In genomic region chr12:46494424-46494823, GRCh38 we compare ENCODE assay signal across 1 cellular context.
TF ChIP-seq lines count a peak whose summit lies in the region.

No MANE protein-coding gene starts in this region.

TF ChIP-seq in HepG2, 621 proteins besides CTCF, POLR2A, EP300 and RAD21 (continued from another document and continues in another):
- TF ChIP-seq BCLAF1 (IDR thresholded peaks at IDR 0.05) = no peak
- TF ChIP-seq SALL1 (CRISPR knock-in tag; IDR thresholded peaks at IDR 0.05) = no peak
- TF ChIP-seq, protein P1, sequence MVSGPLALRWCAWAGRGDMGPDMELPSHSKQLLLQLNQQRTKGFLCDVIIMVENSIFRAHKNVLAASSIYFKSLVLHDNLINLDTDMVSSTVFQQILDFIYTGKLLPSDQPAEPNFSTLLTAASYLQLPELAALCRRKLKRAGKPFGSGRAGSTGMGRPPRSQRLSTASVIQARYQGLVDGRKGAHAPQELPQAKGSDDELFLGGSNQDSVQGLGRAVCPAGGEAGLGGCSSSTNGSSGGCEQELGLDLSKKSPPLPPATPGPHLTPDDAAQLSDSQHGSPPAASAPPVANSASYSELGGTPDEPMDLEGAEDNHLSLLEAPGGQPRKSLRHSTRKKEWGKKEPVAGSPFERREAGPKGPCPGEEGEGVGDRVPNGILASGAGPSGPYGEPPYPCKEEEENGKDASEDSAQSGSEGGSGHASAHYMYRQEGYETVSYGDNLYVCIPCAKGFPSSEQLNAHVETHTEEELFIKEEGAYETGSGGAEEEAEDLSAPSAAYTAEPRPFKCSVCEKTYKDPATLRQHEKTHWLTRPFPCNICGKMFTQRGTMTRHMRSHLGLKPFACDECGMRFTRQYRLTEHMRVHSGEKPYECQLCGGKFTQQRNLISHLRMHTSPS (CRISPR knock-in tag; IDR thresholded peaks at IDR 0.05; ENCODE audit: low read depth) = no peak
- TF ChIP-seq PAF1 (CRISPR knock-in tag; IDR thresholded peaks at IDR 0.05) = no peak
- no peak for TF ChIP-seq NR3C1 (CRISPR knock-in tag; IDR thresholded peaks at IDR 0.05)
- no peak for TF ChIP-seq GMEB2 (CRISPR knock-in tag; IDR thresholded peaks at IDR 0.05; ENCODE audit: low read depth)
- no peak for TF ChIP-seq FOXK1 (CRISPR knock-in tag; IDR thresholded peaks at IDR 0.05; ENCODE audit: borderline replicate concordance, low read depth)
- no peak for TF ChIP-seq SIN3A (IDR thresholded peaks at IDR 0.05; ENCODE audit: borderline replicate concordance, low read depth, low read length)
- TF ChIP-seq E2F2 (CRISPR knock-in tag; IDR thresholded peaks at IDR 0.05; ENCODE audit: borderline replicate concordance) = no peak
- no peak for TF ChIP-seq IRF2 (CRISPR knock-in tag; IDR thresholded peaks at IDR 0.05)
- TF ChIP-seq ZNF253 (CRISPR knock-in tag; IDR thresholded peaks at IDR 0.05; ENCODE audit: borderline replicate concordance) = no peak
- TF ChIP-seq JUND (CRISPR knock-in tag; IDR thresholded peaks at IDR 0.05) = no peak
- no peak for TF ChIP-seq ZNF230 (CRISPR knock-in tag; IDR thresholded peaks at IDR 0.05)
- TF ChIP-seq, protein P2, sequence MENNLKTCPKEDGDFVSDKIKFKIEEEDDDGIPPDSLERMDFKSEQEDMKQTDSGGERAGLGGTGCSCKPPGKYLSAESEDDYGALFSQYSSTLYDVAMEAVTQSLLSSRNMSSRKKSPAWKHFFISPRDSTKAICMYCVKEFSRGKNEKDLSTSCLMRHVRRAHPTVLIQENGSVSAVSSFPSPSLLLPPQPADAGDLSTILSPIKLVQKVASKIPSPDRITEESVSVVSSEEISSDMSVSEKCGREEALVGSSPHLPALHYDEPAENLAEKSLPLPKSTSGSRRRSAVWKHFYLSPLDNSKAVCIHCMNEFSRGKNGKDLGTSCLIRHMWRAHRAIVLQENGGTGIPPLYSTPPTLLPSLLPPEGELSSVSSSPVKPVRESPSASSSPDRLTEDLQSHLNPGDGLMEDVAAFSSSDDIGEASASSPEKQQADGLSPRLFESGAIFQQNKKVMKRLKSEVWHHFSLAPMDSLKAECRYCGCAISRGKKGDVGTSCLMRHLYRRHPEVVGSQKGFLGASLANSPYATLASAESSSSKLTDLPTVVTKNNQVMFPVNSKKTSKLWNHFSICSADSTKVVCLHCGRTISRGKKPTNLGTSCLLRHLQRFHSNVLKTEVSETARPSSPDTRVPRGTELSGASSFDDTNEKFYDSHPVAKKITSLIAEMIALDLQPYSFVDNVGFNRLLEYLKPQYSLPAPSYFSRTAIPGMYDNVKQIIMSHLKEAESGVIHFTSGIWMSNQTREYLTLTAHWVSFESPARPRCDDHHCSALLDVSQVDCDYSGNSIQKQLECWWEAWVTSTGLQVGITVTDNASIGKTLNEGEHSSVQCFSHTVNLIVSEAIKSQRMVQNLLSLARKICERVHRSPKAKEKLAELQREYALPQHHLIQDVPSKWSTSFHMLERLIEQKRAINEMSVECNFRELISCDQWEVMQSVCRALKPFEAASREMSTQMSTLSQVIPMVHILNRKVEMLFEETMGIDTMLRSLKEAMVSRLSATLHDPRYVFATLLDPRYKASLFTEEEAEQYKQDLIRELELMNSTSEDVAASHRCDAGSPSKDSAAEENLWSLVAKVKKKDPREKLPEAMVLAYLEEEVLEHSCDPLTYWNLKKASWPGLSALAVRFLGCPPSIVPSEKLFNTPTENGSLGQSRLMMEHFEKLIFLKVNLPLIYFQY (CRISPR knock-in tag; IDR thresholded peaks at IDR 0.05; ENCODE audit: borderline replicate concordance) = no peak
- TF ChIP-seq ZBTB7A (CRISPR knock-in tag; IDR thresholded peaks at IDR 0.05) = no peak
- TF ChIP-seq ATF1 (CRISPR knock-in tag; IDR thresholded peaks at IDR 0.05) = no peak; the same call in 1 of the 2 replicates
- TF ChIP-seq, protein P3, sequence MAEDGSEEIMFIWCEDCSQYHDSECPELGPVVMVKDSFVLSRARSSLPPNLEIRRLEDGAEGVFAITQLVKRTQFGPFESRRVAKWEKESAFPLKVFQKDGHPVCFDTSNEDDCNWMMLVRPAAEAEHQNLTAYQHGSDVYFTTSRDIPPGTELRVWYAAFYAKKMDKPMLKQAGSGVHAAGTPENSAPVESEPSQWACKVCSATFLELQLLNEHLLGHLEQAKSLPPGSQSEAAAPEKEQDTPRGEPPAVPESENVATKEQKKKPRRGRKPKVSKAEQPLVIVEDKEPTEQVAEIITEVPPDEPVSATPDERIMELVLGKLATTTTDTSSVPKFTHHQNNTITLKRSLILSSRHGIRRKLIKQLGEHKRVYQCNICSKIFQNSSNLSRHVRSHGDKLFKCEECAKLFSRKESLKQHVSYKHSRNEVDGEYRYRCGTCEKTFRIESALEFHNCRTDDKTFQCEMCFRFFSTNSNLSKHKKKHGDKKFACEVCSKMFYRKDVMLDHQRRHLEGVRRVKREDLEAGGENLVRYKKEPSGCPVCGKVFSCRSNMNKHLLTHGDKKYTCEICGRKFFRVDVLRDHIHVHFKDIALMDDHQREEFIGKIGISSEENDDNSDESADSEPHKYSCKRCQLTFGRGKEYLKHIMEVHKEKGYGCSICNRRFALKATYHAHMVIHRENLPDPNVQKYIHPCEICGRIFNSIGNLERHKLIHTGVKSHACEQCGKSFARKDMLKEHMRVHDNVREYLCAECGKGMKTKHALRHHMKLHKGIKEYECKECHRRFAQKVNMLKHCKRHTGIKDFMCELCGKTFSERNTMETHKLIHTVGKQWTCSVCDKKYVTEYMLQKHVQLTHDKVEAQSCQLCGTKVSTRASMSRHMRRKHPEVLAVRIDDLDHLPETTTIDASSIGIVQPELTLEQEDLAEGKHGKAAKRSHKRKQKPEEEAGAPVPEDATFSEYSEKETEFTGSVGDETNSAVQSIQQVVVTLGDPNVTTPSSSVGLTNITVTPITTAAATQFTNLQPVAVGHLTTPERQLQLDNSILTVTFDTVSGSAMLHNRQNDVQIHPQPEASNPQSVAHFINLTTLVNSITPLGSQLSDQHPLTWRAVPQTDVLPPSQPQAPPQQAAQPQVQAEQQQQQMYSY (CRISPR knock-in tag; IDR thresholded peaks at IDR 0.05) = no peak
- no peak for TF ChIP-seq ZNF773 (CRISPR knock-in tag; IDR thresholded peaks at IDR 0.05; ENCODE audit: borderline replicate concordance)
- TF ChIP-seq HOXA5 (CRISPR knock-in tag; IDR thresholded peaks at IDR 0.05) = no peak
- no peak for TF ChIP-seq PCBP2 (optimal IDR thresholded peaks at IDR 0.05; ENCODE audit: low read depth, low read length, poor library complexity, severe bottlenecking)
- no peak for TF ChIP-seq RBAK (CRISPR knock-in tag; IDR thresholded peaks at IDR 0.05)
- TF ChIP-seq ZNF790 (CRISPR knock-in tag; IDR thresholded peaks at IDR 0.05; ENCODE audit: borderline replicate concordance) = no peak
- TF ChIP-seq SMARCE1 (IDR thresholded peaks at IDR 0.05; ENCODE audit: borderline replicate concordance) = no peak
- TF ChIP-seq ZNF891 (CRISPR knock-in tag; IDR thresholded peaks at IDR 0.05) = no peak
- no peak for TF ChIP-seq ZNF768 (CRISPR knock-in tag; IDR thresholded peaks at IDR 0.05)
- TF ChIP-seq RBM22 (optimal IDR thresholded peaks at IDR 0.05; ENCODE audit: low read length) = no peak
- TF ChIP-seq MAX (IDR thresholded peaks at IDR 0.05) = no peak
- no peak for TF ChIP-seq SNAPC4 (CRISPR knock-in tag; IDR thresholded peaks at IDR 0.05)
- TF ChIP-seq SRF (IDR thresholded peaks at IDR 0.05; ENCODE audit: low read depth, low read length) = no peak
- TF ChIP-seq, protein P4, sequence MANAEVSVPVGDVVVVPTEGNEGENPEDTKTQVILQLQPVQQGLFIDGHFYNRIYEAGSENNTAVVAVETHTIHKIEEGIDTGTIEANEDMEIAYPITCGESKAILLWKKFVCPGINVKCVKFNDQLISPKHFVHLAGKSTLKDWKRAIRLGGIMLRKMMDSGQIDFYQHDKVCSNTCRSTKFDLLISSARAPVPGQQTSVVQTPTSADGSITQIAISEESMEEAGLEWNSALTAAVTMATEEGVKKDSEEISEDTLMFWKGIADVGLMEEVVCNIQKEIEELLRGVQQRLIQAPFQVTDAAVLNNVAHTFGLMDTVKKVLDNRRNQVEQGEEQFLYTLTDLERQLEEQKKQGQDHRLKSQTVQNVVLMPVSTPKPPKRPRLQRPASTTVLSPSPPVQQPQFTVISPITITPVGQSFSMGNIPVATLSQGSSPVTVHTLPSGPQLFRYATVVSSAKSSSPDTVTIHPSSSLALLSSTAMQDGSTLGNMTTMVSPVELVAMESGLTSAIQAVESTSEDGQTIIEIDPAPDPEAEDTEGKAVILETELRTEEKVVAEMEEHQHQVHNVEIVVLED (CRISPR knock-in tag; IDR thresholded peaks at IDR 0.05; ENCODE audit: borderline replicate concordance) = no peak
